In genomic region chr10:45368181-45368580, GRCh38 we compare ENCODE assay signal across 20 cellular contexts. TPM values are rescaled to one million over a fixed set of nuclear protein-coding genes. Genes with fewer than 3 reads are reported as not detected.
DNase-seq lines count a peak whose midpoint lies in the region; ATAC-seq, FAIRE-seq and TF ChIP-seq lines count a peak whose summit lies in the region.
"Had no signal": no experiment of that assay in that cellular context is flagged by ENCODE, and none has a peak within 500 bp of the region (broad histone marks: within the 10 kb centered on the region; RNA-seq: fewer than 3 reads in every experiment).

No MANE protein-coding gene starts in this region.

- H3K4me3 ChIP-seq in OCI-LY1 (ENCODE audit: low read depth, low read length, poor library complexity, severe bottlenecking), result peak overlapping the region; percentile 98
- H3K4me3 ChIP-seq: A549; BLaER1 treated with 17β-estradiol and CSF1 and Interleukin-3, amounts not matched to agents 10 nM and 100 nM; GM12878; GM23338; K562 had no signal

- no peak overlapping the region for H2AFZ ChIP-seq in OCI-LY1 (ENCODE audit: low read length)
- H2AFZ ChIP-seq: GM23338 had no signal

- peak; percentile 13 for FAIRE-seq in GM12891 (lab: Jason Lieb, UNC)
- FAIRE-seq: A549, GM12878, GM19239, K562 had no signal

- H3K4me1 Mint-ChIP-seq in activated B cell treated with CpG ODN at 0.5 μM for 24 hours, result peaks cover 75% of the 10 kb centered on the region

- CTCF ChIA-PET in activated B cell treated with CpG ODN at 0.5 μM for 24 hours (lab: Charles Lee), result no interaction called here

- H3K36me3 ChIP-seq in OCI-LY1 (ENCODE audit: insufficient read depth, low read length), result peaks cover 13% of the 10 kb centered on the region
- H3K36me3 ChIP-seq: BLaER1 treated with 17β-estradiol and CSF1 and Interleukin-3, amounts not matched to agents 10 nM and 100 nM had no signal

- H3K9me2 ChIP-seq in OCI-LY1 (ENCODE audit: low read depth, low read length), result no peaks in the 10 kb centered on the region

- H3K79me2 ChIP-seq in OCI-LY1 (ENCODE audit: insufficient read depth, low read length), result peaks cover 52% of the 10 kb centered on the region

- no peaks in the 10 kb centered on the region for H4K20me1 ChIP-seq in OCI-LY1 (ENCODE audit: insufficient read depth, low read length)
- H4K20me1 ChIP-seq: BLaER1 treated with 17β-estradiol and CSF1 and Interleukin-3, amounts not matched to agents 10 nM and 100 nM had no signal

- peaks cover 48% of the 10 kb centered on the region for H3K4me1 ChIP-seq in OCI-LY1 (ENCODE audit: insufficient read depth, low read length, severe bottlenecking)
- H3K4me1 ChIP-seq: A549 had no signal

- H3K4me3 Mint-ChIP-seq in activated B cell treated with CpG ODN at 0.5 μM for 24 hours, result peak overlapping the region; percentile 56
- H3K4me3 Mint-ChIP-seq: CD4-positive, CD25-positive, alpha-beta regulatory T cell; GM23338 had no signal

- DNase-seq in GM12891 (ENCODE audit: insufficient read length, low spot score) (no peak), activated B cell treated with CpG ODN at 0.5 μM for 24 hours (no peak), superior temporal gyrus (ENCODE audit: extremely low spot score) (peak; percentile 1)
- DNase-seq: Calu3; CD4-positive, CD25-positive, alpha-beta regulatory T cell; DMS 273 treated with DMSO at 0.1 percent for 48 hours; H7; Kasumi-1 had no signal

- no peaks in the 10 kb centered on the region for H3K27me3 ChIP-seq in OCI-LY1 (ENCODE audit: insufficient read depth, low read length)

- peak overlapping the region; percentile 92 for H3K9ac ChIP-seq in OCI-LY1 (ENCODE audit: low read length)
- H3K9ac ChIP-seq: BLaER1 treated with 17β-estradiol and CSF1 and Interleukin-3, amounts not matched to agents 10 nM and 100 nM had no signal

- H3K27ac ChIP-seq in OCI-LY1 (ENCODE audit: low read depth, low read length, poor library complexity, severe bottlenecking), result peak overlapping the region; percentile 100
- H3K27ac ChIP-seq: A549, HL-60 had no signal

- no peak for ATAC-seq in activated B cell treated with CpG ODN at 0.5 μM for 24 hours (ENCODE audit: low read depth)
- no peak for ATAC-seq in GM21526 (IDR thresholded peaks at IDR 0.05; ENCODE audit: low FRiP score, unreplicated experiment)
- ATAC-seq in GM19351 (IDR thresholded peaks at IDR 0.05; ENCODE audit: unreplicated experiment), result no peak
- ATAC-seq in GM18873 (IDR thresholded peaks at IDR 0.05; ENCODE audit: low FRiP score, unreplicated experiment), result no peak
- ATAC-seq: A549, GM12878, GM23338, K562 had no signal

- no peaks in the 10 kb centered on the region for H3K9me3 Mint-ChIP-seq in activated B cell treated with CpG ODN at 0.5 μM for 24 hours

- POLR2A ChIA-PET in activated B cell treated with CpG ODN at 0.5 μM for 24 hours (lab: Charles Lee), result no interaction called here

- no peaks in the 10 kb centered on the region for H3K27me3 Mint-ChIP-seq in activated B cell treated with CpG ODN at 0.5 μM for 24 hours

- H3K36me3 Mint-ChIP-seq in activated B cell treated with CpG ODN at 0.5 μM for 24 hours (ENCODE audit: low read depth), result no peaks in the 10 kb centered on the region
- H3K36me3 Mint-ChIP-seq: CD4-positive, CD25-positive, alpha-beta regulatory T cell had no signal

- intact Hi-C loops in activated B cell treated with CpG ODN at 0.5 μM for 24 hours (cut with micrococcal nuclease), result no loop called here

- peak overlapping the region; percentile 81 for H3K27ac Mint-ChIP-seq in activated B cell treated with CpG ODN at 0.5 μM for 24 hours
- H3K27ac Mint-ChIP-seq: GM23338 had no signal

- H3K9me3 ChIP-seq in OCI-LY1 (ENCODE audit: low read length), result no peaks in the 10 kb centered on the region
- H3K9me3 ChIP-seq: A549 had no signal

- TF ChIP-seq POLR2A in GM12891 (IDR thresholded peaks at IDR 0.05; ENCODE audit: low read depth, low read length), result no peak

- peak overlapping the region; percentile 95 for H3K4me2 ChIP-seq in OCI-LY1 (ENCODE audit: low read length)
- H3K4me2 ChIP-seq: A549, GM23338 had no signal

- H3F3A ChIP-seq in OCI-LY1 (ENCODE audit: insufficient read depth, low read length), result peaks cover 6% of the 10 kb centered on the region; the same call in 1 of the 2 replicates

- TF ChIP-seq CTCF in OCI-LY1 (IDR thresholded peaks at IDR 0.05; ENCODE audit: low read length), result no peak
- TF ChIP-seq CTCF in activated B cell treated with CpG ODN at 0.5 μM for 24 hours (IDR thresholded peaks at IDR 0.05), result no peak

TF ChIP-seq in GM12891, 5 proteins besides CTCF, POLR2A, EP300 and RAD21:
- TF ChIP-seq SPI1 (IDR thresholded peaks at IDR 0.05; ENCODE audit: low read depth, low read length), result no peak
- TF ChIP-seq TAF1 (IDR thresholded peaks at IDR 0.05; ENCODE audit: low read depth, low read length), result no peak
- TF ChIP-seq POLR2AphosphoS5 (IDR thresholded peaks at IDR 0.05; ENCODE audit: low read depth, low read length), result no peak
- no peak for TF ChIP-seq PAX5 (IDR thresholded peaks at IDR 0.05; ENCODE audit: insufficient read depth, low read length, severe bottlenecking)
- TF ChIP-seq POU2F2 (IDR thresholded peaks at IDR 0.05; ENCODE audit: low read depth, low read length), result no peak

RNA-seq across cellular contexts. Expression of gene ALOX5, which starts 5.8 kb away (rescaled TPM):
- 53.2 TPM for polyA plus RNA-seq in GM12891 (2012; ENCODE audit: low read depth, missing spikeins)
- total RNA-seq in activated B cell treated with CpG ODN at 0.5 μM for 24 hours, result 153 and 181 TPM in 2 replicates
- total RNA-seq: G401 had no signal

RNA-seq across cellular contexts. Expression of gene OR13A1, which starts 52.8 kb away (rescaled TPM):
- polyA plus RNA-seq in GM12891 (2012; ENCODE audit: low read depth, missing spikeins), result 0.19 TPM
- 0.34 and 0.53 TPM in 2 replicates for total RNA-seq in activated B cell treated with CpG ODN at 0.5 μM for 24 hours
- total RNA-seq: Calu3; CD4-positive, CD25-positive, alpha-beta regulatory T cell; G401; GM23338; H7 had no signal
